In the genomic region with DNA sequence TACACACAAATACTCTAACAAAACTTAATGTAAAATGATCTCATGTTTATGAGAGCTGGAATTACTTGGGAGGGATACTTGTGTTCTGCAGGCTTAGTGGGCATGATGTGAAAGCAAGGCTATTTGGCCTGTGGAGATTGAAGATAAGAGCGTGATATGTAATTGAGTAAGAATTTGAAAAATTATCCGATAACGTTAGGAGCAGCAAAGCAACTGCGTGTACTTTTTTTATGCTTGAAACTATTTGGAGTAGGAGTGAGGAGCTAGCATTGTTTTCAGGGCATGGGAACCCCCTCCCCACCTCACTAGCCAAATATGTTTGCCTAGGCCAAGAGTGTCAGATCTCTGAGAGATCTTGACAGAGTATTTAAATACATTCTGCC, we compare ENCODE assay signal across 8 cellular contexts. TPM values are rescaled to one million over a fixed set of nuclear protein-coding genes. Genes with fewer than 3 reads are reported as not detected.
DNase-seq lines count a peak whose midpoint lies in the region; ATAC-seq, FAIRE-seq and TF ChIP-seq lines count a peak whose summit lies in the region.
"Not testable (repeated sequence)": the region's sequence is repeated elsewhere in the genome, so short reads cannot be mapped to it uniquely, and the experiment has no call there.

No MANE protein-coding gene starts in this region.

- not testable (repeated sequence) for H3K23ac ChIP-seq in trophoblast cell (ENCODE audit: low read length)

- H3K27ac Mint-ChIP-seq in astrocyte (ENCODE audit: unreplicated experiment) (peak overlapping the region; percentile 78), type B pancreatic cell (peak overlapping the region; percentile 54)

- not testable (repeated sequence) for H3K14ac ChIP-seq in trophoblast cell (ENCODE audit: low read length)

- H3K9me3 ChIP-seq in astrocyte (ENCODE audit: insufficient read depth, low read depth, low read length); endothelial cell of umbilical vein (replicated peaks; ENCODE audit: control insufficient read depth, insufficient read depth, low read length); hepatocyte (ENCODE audit: low read depth); lower lobe of right lung; trophoblast cell (ENCODE audit: insufficient read depth, low read depth, low read length): not testable (repeated sequence)

- not testable (repeated sequence) for H3K9me3 Mint-ChIP-seq in astrocyte (ENCODE audit: unreplicated experiment); type B pancreatic cell

- not testable (repeated sequence) for H3K4me3 Mint-ChIP-seq in astrocyte (ENCODE audit: unreplicated experiment)
- H3K4me3 Mint-ChIP-seq in type B pancreatic cell: peak overlapping the region; percentile 60

- not testable (repeated sequence) for H3K4ac ChIP-seq in trophoblast cell (ENCODE audit: low read depth, low read length)

- not testable (repeated sequence) for H3K9me1 ChIP-seq in endothelial cell of umbilical vein (replicated peaks; ENCODE audit: control insufficient read depth, extremely low read depth, insufficient read depth, low read length)

- H3K4me2 ChIP-seq in astrocyte (ENCODE audit: low read length); endothelial cell of umbilical vein (ENCODE audit: insufficient read depth, low read length); trophoblast cell (ENCODE audit: low read length): not testable (repeated sequence)
- peak overlapping the region; percentile 72 for H3K4me2 ChIP-seq in hepatocyte

- CTCF ChIA-PET in endothelial cell of umbilical vein (lab: Charles Lee): not testable (repeated sequence)

- intact Hi-C loops in endothelial cell of umbilical vein (cut with micrococcal nuclease); lower lobe of right lung (cut with DNase I): not testable (repeated sequence)

- 22% methylated on average over 4 of the region's 4 CpGs for WGBS in hepatocyte (ENCODE audit: low lambda C conversion rate, missing lambda C conversion rate)
- no CpG with 5 or more reads among the region's 4 CpGs for WGBS in trophoblast cell (ENCODE audit: extremely low coverage, insufficient coverage, insufficient read length)

- not testable (repeated sequence) for H4K91ac ChIP-seq in trophoblast cell (ENCODE audit: low read depth, low read length)

- DNase-seq in EH (ENCODE audit: low read depth) (peak; percentile 65), NCI-H226 (peak; percentile 83), astrocyte (ENCODE audit: low read depth) (peak; percentile 80), endothelial cell of umbilical vein (ENCODE audit: low read depth, low spot score) (peak; percentile 2), hepatocyte (ENCODE audit: low spot score) (peak; percentile 4), trophoblast cell (peak; percentile 55 to 77)
- not testable (repeated sequence) for DNase-seq in lower lobe of right lung; type B pancreatic cell (ENCODE audit: extremely low spot score, unreplicated experiment)

- not testable (repeated sequence) for H3K18ac ChIP-seq in trophoblast cell (ENCODE audit: low read length)

- POLR2A ChIA-PET in endothelial cell of umbilical vein (lab: Charles Lee): not testable (repeated sequence)

- H2BK120ac ChIP-seq in trophoblast cell (ENCODE audit: insufficient read depth, low read length, poor library complexity): not testable (repeated sequence)

- H2BK5ac ChIP-seq in trophoblast cell (ENCODE audit: low read depth, low read length, poor library complexity): not testable (repeated sequence)

- not testable (repeated sequence) for H4K20me1 ChIP-seq in astrocyte (ENCODE audit: insufficient read depth, low read length); endothelial cell of umbilical vein (replicated peaks; ENCODE audit: control insufficient read depth, extremely low read depth, insufficient read depth, low read length); hepatocyte (ENCODE audit: insufficient read depth, poor library complexity, severe bottlenecking)

- not testable (repeated sequence) for H3K4me3 ChIP-seq in astrocyte (ENCODE audit: insufficient read depth, low read depth, low read length); endothelial cell of umbilical vein (replicated peaks in 1 of 3; ENCODE audit: insufficient read depth in 1 of 3, low read depth in 1 of 3, low read length in 3 of 3); hepatocyte; lower lobe of right lung; trophoblast cell (ENCODE audit: low read depth, low read length)

- not testable (repeated sequence) for H3K36me3 ChIP-seq in astrocyte (ENCODE audit: insufficient read depth, low read length); endothelial cell of umbilical vein (ENCODE audit: control insufficient read depth in 2 of 2, extremely low read depth in 1 of 2, insufficient read depth in 2 of 2, low read length in 2 of 2); hepatocyte (replicated peaks; ENCODE audit: insufficient read depth, low read depth); lower lobe of right lung; trophoblast cell (ENCODE audit: control insufficient read depth in 1 of 2, insufficient read depth in 2 of 2, low read length in 2 of 2)

- H2AK5ac ChIP-seq in trophoblast cell (ENCODE audit: low read length): not testable (repeated sequence)

- not testable (repeated sequence) for H2BK12ac ChIP-seq in trophoblast cell (ENCODE audit: low read length)

- H3K36me3 Mint-ChIP-seq in astrocyte (ENCODE audit: low read depth, unreplicated experiment); type B pancreatic cell: not testable (repeated sequence)

- H3K27me3 Mint-ChIP-seq in astrocyte (ENCODE audit: low read depth, unreplicated experiment); type B pancreatic cell: not testable (repeated sequence)

- not testable (repeated sequence) for TF ChIP-seq POLR2A in endothelial cell of umbilical vein (IDR thresholded peaks at IDR 0.05; ENCODE audit: low read depth, low read length)

- not testable (repeated sequence) for H3K79me2 ChIP-seq in astrocyte (ENCODE audit: insufficient read depth, low read length); hepatocyte; trophoblast cell (ENCODE audit: control insufficient read depth, insufficient read depth, low read length, poor library complexity)
- H3K79me2 ChIP-seq in endothelial cell of umbilical vein (ENCODE audit: control insufficient read depth, insufficient read depth, low read length): peaks cover 17% of the 10 kb centered on the region

- not testable (repeated sequence) for H4K12ac ChIP-seq in trophoblast cell (ENCODE audit: low read depth, low read length)

- H3K4me1 Mint-ChIP-seq in astrocyte (ENCODE audit: low read depth, unreplicated experiment); type B pancreatic cell (ENCODE audit: unreplicated experiment): not testable (repeated sequence)

- FAIRE-seq in astrocyte (lab: Jason Lieb, UNC); endothelial cell of umbilical vein (lab: Jason Lieb, UNC): not testable (repeated sequence)

- H3K9ac ChIP-seq in astrocyte (ENCODE audit: low read length); endothelial cell of umbilical vein (replicated peaks; ENCODE audit: extremely low read depth, insufficient read depth, low read length); trophoblast cell (ENCODE audit: low read length): not testable (repeated sequence)

- H3K9me2 ChIP-seq in hepatocyte (replicated peaks; ENCODE audit: insufficient read depth): not testable (repeated sequence)

- not testable (repeated sequence) for H3K79me1 ChIP-seq in trophoblast cell (ENCODE audit: low read length)

- not testable (repeated sequence) for H3K4me1 ChIP-seq in astrocyte (ENCODE audit: insufficient read depth, low read length); endothelial cell of umbilical vein (ENCODE audit: control insufficient read depth, extremely low read depth, insufficient read depth, low read length); hepatocyte (ENCODE audit: insufficient read depth); lower lobe of right lung; trophoblast cell (ENCODE audit: control insufficient read depth in 1 of 2, insufficient read depth in 2 of 2, low read length in 2 of 2)

- dilution Hi-C loops in endothelial cell of umbilical vein (cut with MboI; ENCODE audit: extremely low pct_ligation_motif_present, low sequenced_read_pairs): not testable (repeated sequence)

- ATAC-seq in lower lobe of right lung: peak; percentile 71 to 90

- BruUV-seq in endothelial cell of umbilical vein (replicated peaks; lab: Mats Ljungman, UMichigan): not testable (repeated sequence)

- not testable (repeated sequence) for H4K8ac ChIP-seq in trophoblast cell (ENCODE audit: low read depth, low read length)

- peak overlapping the region; percentile 33 for H3K27ac ChIP-seq in astrocyte (ENCODE audit: low read depth, low read length)
- not testable (repeated sequence) for H3K27ac ChIP-seq in endothelial cell of umbilical vein (ENCODE audit: insufficient read depth, low read depth, low read length); lower lobe of right lung; trophoblast cell (ENCODE audit: low read depth, low read length)
- peak overlapping the region; percentile 25 for H3K27ac ChIP-seq in hepatocyte

- H3K27me3 ChIP-seq in astrocyte (ENCODE audit: insufficient read depth, low read length); endothelial cell of umbilical vein (ENCODE audit: control insufficient read depth in 2 of 2, insufficient read depth in 2 of 2, low read length in 2 of 2); hepatocyte; lower lobe of right lung (ENCODE audit: low read depth); trophoblast cell (ENCODE audit: insufficient read depth, low read length): not testable (repeated sequence)

- H2AFZ ChIP-seq in astrocyte (ENCODE audit: low read depth, low read length); endothelial cell of umbilical vein (ENCODE audit: low read depth, low read length); hepatocyte; trophoblast cell (ENCODE audit: insufficient read depth, low read length, poor library complexity): not testable (repeated sequence)

- TF ChIP-seq CTCF in astrocyte (IDR thresholded peaks at IDR 0.05; ENCODE audit: insufficient read depth, low read depth, low read length); endothelial cell of umbilical vein (IDR thresholded peaks at IDR 0.05; ENCODE audit: extremely low read depth in 1 of 2, insufficient read depth in 1 of 2, low read depth in 1 of 2, low read length in 2 of 2); hepatocyte (IDR thresholded peaks at IDR 0.05; ENCODE audit: poor library complexity); lower lobe of right lung (IDR thresholded peaks at IDR 0.05); type B pancreatic cell (conservative IDR thresholded peaks at IDR 0.05): not testable (repeated sequence)

RNA-seq across cellular contexts. Expression of gene SRGAP2C, which starts 16.8 kb away (rescaled TPM):
- total RNA-seq in astrocyte (65.3 and 73.1 TPM in 2 replicates), endothelial cell of umbilical vein (56.4 and 57.8 TPM in 2 replicates), hepatocyte (10.6 and 11.0 TPM in 2 replicates), lower lobe of right lung (33.9 TPM), type B pancreatic cell (ENCODE audit: low replicate concordance) (15.8 and 26.8 TPM in 2 replicates)
- polyA plus RNA-seq in endothelial cell of umbilical vein (4.6 and 5.6 TPM in 2 replicates), hepatocyte (7.2 TPM in 2 replicates)
- 7.6 and 7.8 TPM in 2 replicates for polyA plus RNA-seq in endothelial cell of umbilical vein (2011; cell fraction: cytosol; rRNA removed)
- polyA plus RNA-seq in endothelial cell of umbilical vein (2011; cell fraction: nucleus; rRNA removed): 10.2 and 14.0 TPM in 2 replicates
- 15.9 and 17.6 TPM in 2 replicates for polyA plus RNA-seq in endothelial cell of umbilical vein (2012)
- polyA minus RNA-seq in endothelial cell of umbilical vein: 17.6 and 21.6 TPM in 2 replicates
- polyA minus RNA-seq in endothelial cell of umbilical vein (2011; cell fraction: cytosol; rRNA and poly(A)+ RNA removed): 40.7 TPM
- polyA minus RNA-seq in endothelial cell of umbilical vein (2011; cell fraction: nucleus; rRNA and poly(A)+ RNA removed): 28.5 and 29.3 TPM in 2 replicates
- polyA plus RNA-seq in trophoblast cell (2013): 11.6 and 13.4 TPM in 2 replicates

RNA-seq across cellular contexts. Expression of gene FAM72B, which starts 17.5 kb away (rescaled TPM):
- total RNA-seq in astrocyte (2.9 and 3.4 TPM in 2 replicates), endothelial cell of umbilical vein (4.3 and 6.5 TPM in 2 replicates), hepatocyte (1.5 TPM in 2 replicates), lower lobe of right lung (0.83 TPM), type B pancreatic cell (ENCODE audit: low replicate concordance) (2.8 and 4.9 TPM in 2 replicates)
- polyA plus RNA-seq in endothelial cell of umbilical vein (1.9 and 2.6 TPM in 2 replicates), hepatocyte (1.7 and 3.1 TPM in 2 replicates)
- polyA plus RNA-seq in endothelial cell of umbilical vein (2011; cell fraction: cytosol; rRNA removed): 2.8 TPM in 2 replicates
- 7.0 and 7.7 TPM in 2 replicates for polyA plus RNA-seq in endothelial cell of umbilical vein (2011; cell fraction: nucleus; rRNA removed)
- 3.3 and 4.4 TPM in 2 replicates for polyA plus RNA-seq in endothelial cell of umbilical vein (2012)
- polyA minus RNA-seq in endothelial cell of umbilical vein: 6.4 and 9.3 TPM in 2 replicates
- polyA minus RNA-seq in endothelial cell of umbilical vein (2011; cell fraction: cytosol; rRNA and poly(A)+ RNA removed): 13.8 TPM
- 3.1 and 9.3 TPM in 2 replicates for polyA minus RNA-seq in endothelial cell of umbilical vein (2011; cell fraction: nucleus; rRNA and poly(A)+ RNA removed)
- 4.2 and 5.0 TPM in 2 replicates for polyA plus RNA-seq in trophoblast cell (2013)
